Comparison of ENCODE assay signal across 7 cellular contexts in the genomic region with DNA sequence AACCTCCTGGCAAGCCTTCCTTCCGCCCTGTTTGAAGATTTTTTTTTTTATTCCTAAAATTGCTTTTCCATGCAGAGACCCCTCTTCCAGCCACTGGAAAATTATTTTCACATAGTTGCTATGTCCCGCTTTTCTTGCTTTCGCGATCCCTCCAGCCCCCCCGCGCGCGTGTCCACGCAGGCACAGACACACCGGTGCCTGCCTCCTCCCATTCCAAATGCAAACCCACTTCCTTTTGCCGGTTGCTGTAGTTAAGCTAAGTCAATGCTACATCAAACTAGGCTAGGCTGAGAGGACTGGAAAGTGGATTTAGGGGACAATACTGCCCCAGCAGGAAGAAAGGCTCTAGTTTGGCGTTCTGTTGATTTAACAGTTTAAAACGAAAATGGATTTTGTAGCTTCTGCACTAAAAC.
DNase-seq lines count a peak whose midpoint lies in the region; ATAC-seq lines count a peak whose summit lies in the region.

No MANE protein-coding gene starts in this region.

- H3K4me3 ChIP-seq in MG63: peak overlapping the region; percentile 56

- no peaks in the 10 kb centered on the region for H3K36me3 ChIP-seq in MG63

- H3K9me3 Mint-ChIP-seq in activated T-helper 1 cell treated with anti-CD3 and anti-CD28 coated beads, Interleukin-12 subunit alpha, Interleukin-12 subunit beta, Interleukin-2, Interleukin-4 antibody, amounts not matched to agents 30 ng/mL and 10 ng/mL and 1 ng/mL, durations not matched to agents 14 hours and 24 hours and 36 hours: no peaks in the 10 kb centered on the region

- H3K27ac Mint-ChIP-seq in activated T-helper 1 cell treated with anti-CD3 and anti-CD28 coated beads, Interleukin-12 subunit alpha, Interleukin-12 subunit beta, Interleukin-2, Interleukin-4 antibody, amounts not matched to agents 30 ng/mL and 10 ng/mL and 1 ng/mL, durations not matched to agents 14 hours and 24 hours and 36 hours: peak overlapping the region; percentile 70

- no peaks in the 10 kb centered on the region for H3K9me3 ChIP-seq in MG63

- ATAC-seq in left cardiac atrium: peak; percentile 20 to 33
- ATAC-seq in GM21529 (IDR thresholded peaks at IDR 0.05; ENCODE audit: unreplicated experiment): no peak
- ATAC-seq in GM18861 (IDR thresholded peaks at IDR 0.05; ENCODE audit: unreplicated experiment): no peak

- intact Hi-C loops in activated T-helper 1 cell treated with anti-CD3 and anti-CD28 coated beads, Interleukin-12 subunit alpha, Interleukin-12 subunit beta, Interleukin-2, Interleukin-4 antibody, amounts not matched to agents 30 ng/mL and 10 ng/mL and 1 ng/mL, durations not matched to agents 14 hours and 24 hours and 36 hours (cut with micrococcal nuclease): loop anchor here (1.0 to 10.0 kb wide), 4 partner anchors 78 to 759 kb away; a partner anchor contains a TSS
- intact Hi-C loops in left cardiac atrium (cut with DNase I): no loop called here

- DNase-seq in ELR (ENCODE audit: low read depth) (peak; percentile 57), MG63 (no peak), left cardiac atrium (peak; percentile 39), pons (ENCODE audit: low spot score) (peak; percentile 44)
- DNase-seq in activated T-helper 1 cell treated with anti-CD3 and anti-CD28 coated beads, Interleukin-12 subunit alpha, Interleukin-12 subunit beta, Interleukin-2, Interleukin-4 antibody, amounts not matched to agents 30 ng/mL and 10 ng/mL and 1 ng/mL, durations not matched to agents 14 hours and 24 hours and 36 hours (ENCODE audit: low spot score): no peak

- H3K27me3 Mint-ChIP-seq in activated T-helper 1 cell treated with anti-CD3 and anti-CD28 coated beads, Interleukin-12 subunit alpha, Interleukin-12 subunit beta, Interleukin-2, Interleukin-4 antibody, amounts not matched to agents 30 ng/mL and 10 ng/mL and 1 ng/mL, durations not matched to agents 14 hours and 24 hours and 36 hours (ENCODE audit: insufficient read depth): peaks cover 61% of the 10 kb centered on the region

- peaks cover 4% of the 10 kb centered on the region for H3K36me3 Mint-ChIP-seq in activated T-helper 1 cell treated with anti-CD3 and anti-CD28 coated beads, Interleukin-12 subunit alpha, Interleukin-12 subunit beta, Interleukin-2, Interleukin-4 antibody, amounts not matched to agents 30 ng/mL and 10 ng/mL and 1 ng/mL, durations not matched to agents 14 hours and 24 hours and 36 hours (ENCODE audit: low read depth)

- H3K27me3 ChIP-seq in MG63: no peaks in the 10 kb centered on the region

- H3K4me3 Mint-ChIP-seq in activated T-helper 1 cell treated with anti-CD3 and anti-CD28 coated beads, Interleukin-12 subunit alpha, Interleukin-12 subunit beta, Interleukin-2, Interleukin-4 antibody, amounts not matched to agents 30 ng/mL and 10 ng/mL and 1 ng/mL, durations not matched to agents 14 hours and 24 hours and 36 hours: peak overlapping the region; percentile 89

- peaks cover 44% of the 10 kb centered on the region for H3K4me1 Mint-ChIP-seq in activated T-helper 1 cell treated with anti-CD3 and anti-CD28 coated beads, Interleukin-12 subunit alpha, Interleukin-12 subunit beta, Interleukin-2, Interleukin-4 antibody, amounts not matched to agents 30 ng/mL and 10 ng/mL and 1 ng/mL, durations not matched to agents 14 hours and 24 hours and 36 hours (ENCODE audit: low read depth)

Comparison
In these comparisons a context has a peak if more than half of its experiments do, and no peak if none do; other contexts are left out.
1. DNase-seq: peak in ELR (single experiment), left cardiac atrium (single experiment) and pons (single experiment); none in MG63 (single experiment) and activated T-helper 1 cell treated with anti-CD3 and anti-CD28 coated beads, Interleukin-12 subunit alpha, Interleukin-12 subunit beta, Interleukin-2, Interleukin-4 antibody, amounts not matched to agents 30 ng/mL and 10 ng/mL and 1 ng/mL, durations not matched to agents 14 hours and 24 hours and 36 hours (single experiment).
2. ATAC-seq: peak in left cardiac atrium (2 of 2); none in GM21529 (single experiment) and GM18861 (single experiment).